ENCODE assay signal across 18 cellular contexts in genomic region chr9:64128572-64128971, GRCh38.
A peak's percentile ranks its signal among the peaks of the same experiment; 100 is the strongest.
DNase-seq lines count a peak whose midpoint lies in the region; ATAC-seq, FAIRE-seq and TF ChIP-seq lines count a peak whose summit lies in the region.
"Had no signal": no experiment of that assay in that cellular context is flagged by ENCODE, and none has a peak within 500 bp of the region (broad histone marks: within the 10 kb centered on the region; RNA-seq: fewer than 3 reads in every experiment).

No MANE protein-coding gene starts in this region.

- no CpG with 5 or more reads among the region's 6 CpGs for WGBS in mesendoderm (ENCODE audit: extremely low coverage, insufficient coverage, low lambda C conversion rate)

- no peak overlapping the region for H2BK15ac ChIP-seq in mesendoderm (replicated peaks; ENCODE audit: low read depth)

- H2BK5ac ChIP-seq in mesendoderm (ENCODE audit: low read length), result no peak overlapping the region

- TF ChIP-seq CTCF in DND-41 (IDR thresholded peaks at IDR 0.05; ENCODE audit: borderline replicate concordance, extremely low read depth, low read length, poor library complexity, severe bottlenecking) (no peak), bronchial epithelial cell (IDR thresholded peaks at IDR 0.05; ENCODE audit: insufficient read depth, low read length, severe bottlenecking) (no peak)

- DNase-seq in DND-41, result peak; percentile 17
- DNase-seq in HT1080 (ENCODE audit: low read depth), result peak; percentile 2
- peak; percentile 0 for DNase-seq in bronchial epithelial cell (ENCODE audit: low read depth)
- DNase-seq in inferior parietal cortex (ENCODE audit: extremely low spot score), result peak; percentile 3
- DNase-seq in mesendoderm, result no peak
- DNase-seq in H54 (ENCODE audit: insufficient read length, low spot score), result no peak
- DNase-seq: ACHN; BE2C; C1 segment of cervical spinal cord; CD4-positive, CD25-positive, alpha-beta regulatory T cell; CD8-positive, alpha-beta memory T cell; COR-L47; DMS153; DMS79; GF-D8; GOT3; H9 had no signal

- H3K27ac ChIP-seq in DND-41 (ENCODE audit: low read length) (peak overlapping the region; percentile 54), mesendoderm (ENCODE audit: low read depth, low read length) (no peak overlapping the region)

- H3K4me3 ChIP-seq in DND-41 (ENCODE audit: low read depth in 1 of 2, low read length in 2 of 2), result no peak overlapping the region
- no peak overlapping the region for H3K4me3 ChIP-seq in bronchial epithelial cell (ENCODE audit: low read depth, low read length)
- no peak overlapping the region for H3K4me3 ChIP-seq in mesendoderm (ENCODE audit: low read length)

- no peak overlapping the region for H3K56ac ChIP-seq in mesendoderm (ENCODE audit: low read length)

- no peak for TF ChIP-seq POLR2A in H54 (IDR thresholded peaks at IDR 0.05; ENCODE audit: low read depth, low read length)

- H3K4ac ChIP-seq in mesendoderm (ENCODE audit: low read depth, low read length), result no peak overlapping the region

- H3K27me3 ChIP-seq in DND-41 (ENCODE audit: insufficient read depth, low read length, poor library complexity), result no peaks in the 10 kb centered on the region
- H3K27me3 ChIP-seq in bronchial epithelial cell (ENCODE audit: control insufficient read depth, insufficient read depth, low read length), result no peaks in the 10 kb centered on the region
- no peaks in the 10 kb centered on the region for H3K27me3 ChIP-seq in mesendoderm (ENCODE audit: insufficient read depth, low read length, poor library complexity)
- H3K27me3 ChIP-seq: BE2C had no signal

- FAIRE-seq in bronchial epithelial cell (lab: Jason Lieb, UNC) (no peak), H54 (lab: Jason Lieb, UNC) (no peak)
- FAIRE-seq: A204.1 had no signal

- H3K23ac ChIP-seq in mesendoderm (ENCODE audit: low read length), result no peak overlapping the region

- no peak overlapping the region for H2AFZ ChIP-seq in DND-41 (ENCODE audit: low read depth, low read length)

- no peak overlapping the region for H3K18ac ChIP-seq in mesendoderm (ENCODE audit: low read length)

- no peak overlapping the region for H3K4me2 ChIP-seq in DND-41 (ENCODE audit: insufficient read depth, low read length)
- H3K4me2 ChIP-seq in mesendoderm (ENCODE audit: low read length), result no peak overlapping the region

- H3K4me1 ChIP-seq in DND-41 (ENCODE audit: insufficient read depth, low read length) (peaks cover 63% of the 10 kb centered on the region), mesendoderm (ENCODE audit: control insufficient read depth, low read depth, low read length) (no peaks in the 10 kb centered on the region)
- H3K4me1 ChIP-seq: BE2C had no signal

- no peaks in the 10 kb centered on the region for H3K79me1 ChIP-seq in mesendoderm (ENCODE audit: low read length)

- H3K36me3 ChIP-seq in DND-41 (ENCODE audit: insufficient read depth, low read length), result no peaks in the 10 kb centered on the region
- H3K36me3 ChIP-seq in bronchial epithelial cell (ENCODE audit: control insufficient read depth, insufficient read depth, low read length), result no peaks in the 10 kb centered on the region
- no peaks in the 10 kb centered on the region for H3K36me3 ChIP-seq in mesendoderm (ENCODE audit: control insufficient read depth, insufficient read depth, low read length)
- H3K36me3 ChIP-seq: BE2C had no signal

- H2BK120ac ChIP-seq in mesendoderm (ENCODE audit: low read depth, low read length), result no peak overlapping the region

- H3K9ac ChIP-seq in DND-41 (ENCODE audit: low read depth, low read length), result no peak overlapping the region
- no peak overlapping the region for H3K9ac ChIP-seq in mesendoderm (ENCODE audit: low read length)

- no peaks in the 10 kb centered on the region for H3K79me2 ChIP-seq in DND-41 (ENCODE audit: insufficient read depth, low read length)
- no peaks in the 10 kb centered on the region for H3K79me2 ChIP-seq in mesendoderm (ENCODE audit: control insufficient read depth, insufficient read depth, low read length)

- H4K8ac ChIP-seq in mesendoderm (ENCODE audit: low read depth, low read length), result no peak overlapping the region

- H2AK5ac ChIP-seq in mesendoderm (ENCODE audit: low read length), result no peak overlapping the region

- no peak for ATAC-seq in DND-41 (ENCODE audit: insufficient read depth, low read depth)

- no peaks in the 10 kb centered on the region for H4K20me1 ChIP-seq in DND-41 (ENCODE audit: insufficient read depth, low read length)

- H3K9me3 ChIP-seq in DND-41 (ENCODE audit: insufficient read depth, low read length, severe bottlenecking), result no peaks in the 10 kb centered on the region
- H3K9me3 ChIP-seq: BE2C had no signal

- H4K5ac ChIP-seq in mesendoderm (ENCODE audit: low read length), result no peak overlapping the region

Comparison
In these comparisons a context has a peak if more than half of its experiments do, and no peak if none do; other contexts are left out.
1. DNase-seq: peak in DND-41 (single experiment), HT1080 (single experiment), bronchial epithelial cell (single experiment) and inferior parietal cortex (single experiment); none in mesendoderm (single experiment) and H54 (single experiment).